Comparison of ENCODE assay signal across 13 cellular contexts in genomic region chr16:55756963-55757362, GRCh38.
"Had no signal": no experiment of that assay in that cellular context is flagged by ENCODE, and none has a peak within 500 bp of the region (broad histone marks: within the 10 kb centered on the region; RNA-seq: fewer than 3 reads in every experiment).

No MANE protein-coding gene starts in this region.

- DNase-seq: activated CD4-positive, alpha-beta T cell treated with anti-CD3 and anti-CD28 coated beads for 1 hour; activated CD4-positive, alpha-beta T cell treated with anti-CD3 and anti-CD28 coated beads, Interleukin-2, amount 50 U/mL, for 1 hour; activated CD8-positive, alpha-beta T cell treated with anti-CD3 and anti-CD28 coated beads, Interleukin-2, amount 10 ng/mL, durations not matched to agents 7 days and 5 days; activated naive CD4-positive, alpha-beta T cell; activated T-cell treated with anti-CD3 and anti-CD28 coated beads, Interleukin-2, amount 50 U/mL, for 1 hour; amniotic stem cell; effector memory CD4-positive, alpha-beta T cell; hippocampal formation; nucleus accumbens; small intestine; stimulated activated CD4-positive, alpha-beta T cell treated with anti-CD3 and anti-CD28 coated beads, Interleukin-2, amount 100 ng/mL, for 24 hours; stimulated activated naive CD8-positive, alpha-beta T cell treated with anti-CD3 and anti-CD28 coated beads, Interleukin-15, amount 100 ng/mL, for 72 hours; tibial artery had no signal
